14 cellular contexts compared by ENCODE assay signal in genomic region chr17:78707016-78707415, GRCh38.
DNase-seq lines count a peak whose midpoint lies in the region; ATAC-seq and TF ChIP-seq lines count a peak whose summit lies in the region.
"Had no signal": no experiment of that assay in that cellular context is flagged by ENCODE, and none has a peak within 500 bp of the region (broad histone marks: within the 10 kb centered on the region; RNA-seq: fewer than 3 reads in every experiment).

No MANE protein-coding gene starts in this region.

- H3K27me3 ChIP-seq in mesendoderm (ENCODE audit: insufficient read depth, low read length, poor library complexity) (no peaks in the 10 kb centered on the region), body of pancreas (no peaks in the 10 kb centered on the region)
- H3K27me3 ChIP-seq: vagina had no signal

- H3K18ac ChIP-seq in mesendoderm (ENCODE audit: low read length): no peak overlapping the region

- intact Hi-C loops in body of pancreas (cut with DNase I): no loop called here

- no peak overlapping the region for H3K23ac ChIP-seq in mesendoderm (ENCODE audit: low read length)

- no CpG with 5 or more reads among the region's 7 CpGs for WGBS in mesendoderm (ENCODE audit: extremely low coverage, insufficient coverage, low lambda C conversion rate)
- 91 to 94% methylated on average over 7 of the region's 7 CpGs for WGBS in body of pancreas, 2 donors

- H2BK5ac ChIP-seq in mesendoderm (ENCODE audit: low read length): no peak overlapping the region

- H3K36me3 ChIP-seq in HEK293 (ENCODE audit: control insufficient read depth in 2 of 2, insufficient read depth in 1 of 2, low read length in 2 of 2) (peaks cover 0 to 35% of the 10 kb centered on the region in 2 experiments; a peak in 2 of 3 replicates), mesendoderm (ENCODE audit: control insufficient read depth, insufficient read depth, low read length) (no peaks in the 10 kb centered on the region), body of pancreas (replicated peaks in 1 of 2; ENCODE audit: insufficient read depth in 1 of 2, low read depth in 2 of 2) (peaks cover 0 to 4% of the 10 kb centered on the region in 2 donors)

- no peak overlapping the region for H3K4me2 ChIP-seq in mesendoderm (ENCODE audit: low read length)

- H3K79me1 ChIP-seq in mesendoderm (ENCODE audit: low read length): no peaks in the 10 kb centered on the region

- no peak overlapping the region for H2BK15ac ChIP-seq in mesendoderm (replicated peaks; ENCODE audit: low read depth)

- no peak for TF ChIP-seq POLR2A in body of pancreas (IDR thresholded peaks at IDR 0.05)

- peaks cover 52% of the 10 kb centered on the region for H3K4me1 Mint-ChIP-seq in activated naive CD8-positive, alpha-beta T cell treated with anti-CD3 and anti-CD28 coated beads, Interleukin-2, amount 50 U/mL, for 24 hours

- no peak for ATAC-seq in activated naive CD8-positive, alpha-beta T cell treated with anti-CD3 and anti-CD28 coated beads, Interleukin-2, amount 50 U/mL, for 24 hours
- ATAC-seq in HG02970 (IDR thresholded peaks at IDR 0.05; ENCODE audit: low FRiP score, unreplicated experiment): no peak
- ATAC-seq in body of pancreas: no peak

- no peak overlapping the region for H4K5ac ChIP-seq in mesendoderm (ENCODE audit: low read length)

- H3K4ac ChIP-seq in mesendoderm (ENCODE audit: low read depth, low read length): no peak overlapping the region

- H3K4me3 Mint-ChIP-seq in activated naive CD8-positive, alpha-beta T cell treated with anti-CD3 and anti-CD28 coated beads, Interleukin-2, amount 50 U/mL, for 24 hours: no peak overlapping the region
- H3K4me3 Mint-ChIP-seq: T-helper 1 cell treated with Interleukin-12 subunit alpha and Interleukin-12 subunit beta and Interleukin-4 antibody, amounts not matched to agents 30 μg/mL and 1 μg/mL, for 36 hours had no signal

- POLR2A ChIA-PET in HEK293 (lab: Yijun Ruan, JAX): interaction anchor here (0.7 to 1.3 kb wide), 5 partner anchors 17 to 210 kb away, joined by 3 to 4 read pairs (median 4); no protein-coding TSS in a partner anchor

- in situ Hi-C loops in ACHN (cut with HindIII; ENCODE audit: low pct_ligation_motif_present, low pct_unique_long_range_greater_than_20kb, low sequenced_read_pairs): loop anchor here (25.0 kb wide), 1 partner anchor 220 kb away; no protein-coding TSS in a partner anchor

- H3K4me3 ChIP-seq in HEK293 (ENCODE audit: low read depth, low read length) (no peak overlapping the region), mesendoderm (ENCODE audit: low read length) (no peak overlapping the region), body of pancreas (no peak overlapping the region)
- H3K4me3 ChIP-seq: vagina had no signal

- CTCF ChIA-PET in HEK293 (lab: Yijun Ruan, JAX): interaction anchor here (0.6 to 8.2 kb wide), 29 partner anchors 9 to 1971 kb away, joined by 3 to 157 read pairs (median 9); partner anchors contain the start of gene SOCS3

- H3K9ac ChIP-seq in mesendoderm (ENCODE audit: low read length): no peak overlapping the region

- H4K8ac ChIP-seq in mesendoderm (ENCODE audit: low read depth, low read length): no peak overlapping the region

- H3K9me3 ChIP-seq in HEK293 (ENCODE audit: control insufficient read depth, insufficient read depth, low read depth, low read length) (no peaks in the 10 kb centered on the region), body of pancreas (no peaks in the 10 kb centered on the region)
- H3K9me3 ChIP-seq: vagina had no signal

- H3K9me3 Mint-ChIP-seq in activated naive CD8-positive, alpha-beta T cell treated with anti-CD3 and anti-CD28 coated beads, Interleukin-2, amount 50 U/mL, for 24 hours: no peaks in the 10 kb centered on the region
- H3K9me3 Mint-ChIP-seq: T-helper 1 cell treated with Interleukin-12 subunit alpha and Interleukin-12 subunit beta and Interleukin-4 antibody, amounts not matched to agents 30 μg/mL and 1 μg/mL, for 36 hours had no signal

- TF ChIP-seq CTCF in HEK293 (tag by site-specific recombination; IDR thresholded peaks at IDR 0.05): no peak
- TF ChIP-seq CTCF in body of pancreas (IDR thresholded peaks at IDR 0.05): no peak

- H3K27ac ChIP-seq in HEK293 (ENCODE audit: extremely low read depth, low read depth, low read length) (no peak overlapping the region), mesendoderm (ENCODE audit: low read depth, low read length) (no peak overlapping the region), body of pancreas (no peak overlapping the region)
- H3K27ac ChIP-seq: vagina had no signal

- peak overlapping the region; percentile 28 for H3K27ac Mint-ChIP-seq in activated naive CD8-positive, alpha-beta T cell treated with anti-CD3 and anti-CD28 coated beads, Interleukin-2, amount 50 U/mL, for 24 hours
- H3K27ac Mint-ChIP-seq: T-helper 1 cell treated with Interleukin-12 subunit alpha and Interleukin-12 subunit beta and Interleukin-4 antibody, amounts not matched to agents 30 μg/mL and 1 μg/mL, for 36 hours had no signal

- DNase-seq in ACHN (peak; percentile 14), iris pigment epithelial cell (ENCODE audit: low read depth) (peak; percentile 64), cerebellar cortex (ENCODE audit: low spot score) (no peak), mesendoderm (no peak), body of pancreas (no peak)
- no peak for DNase-seq in activated naive CD8-positive, alpha-beta T cell treated with anti-CD3 and anti-CD28 coated beads, Interleukin-2, amount 50 U/mL, for 24 hours
- DNase-seq: activated CD4-positive, alpha-beta T cell treated with anti-CD3 and anti-CD28 coated beads for 48 hours; activated effector memory CD4-positive, alpha-beta T cell treated with Interleukin-2 at 50 U/mL for 16 hours; NCI-H2171; stimulated activated CD4-positive, alpha-beta T cell treated with anti-CD3 and anti-CD28 coated beads, Interleukin-2, amount 100 ng/mL, for 48 hours had no signal

- H3K27me3 Mint-ChIP-seq in activated naive CD8-positive, alpha-beta T cell treated with anti-CD3 and anti-CD28 coated beads, Interleukin-2, amount 50 U/mL, for 24 hours: no peaks in the 10 kb centered on the region

- no peak overlapping the region for H2AK5ac ChIP-seq in mesendoderm (ENCODE audit: low read length)

- no peaks in the 10 kb centered on the region for H3K79me2 ChIP-seq in mesendoderm (ENCODE audit: control insufficient read depth, insufficient read depth, low read length)

- no peak overlapping the region for H2BK120ac ChIP-seq in mesendoderm (ENCODE audit: low read depth, low read length)

- H3K56ac ChIP-seq in mesendoderm (ENCODE audit: low read length): no peak overlapping the region

- peaks cover 29% of the 10 kb centered on the region for H3K36me3 Mint-ChIP-seq in activated naive CD8-positive, alpha-beta T cell treated with anti-CD3 and anti-CD28 coated beads, Interleukin-2, amount 50 U/mL, for 24 hours (ENCODE audit: low read depth)

- H3K4me1 ChIP-seq in HEK293 (ENCODE audit: control insufficient read depth, insufficient read depth, low read length) (peaks cover 16% of the 10 kb centered on the region), mesendoderm (ENCODE audit: control insufficient read depth, low read depth, low read length) (no peaks in the 10 kb centered on the region), body of pancreas (peaks cover 8% of the 10 kb centered on the region)

TF ChIP-seq in HEK293, 187 proteins besides CTCF, POLR2A, EP300 and RAD21:
- TF ChIP-seq ZNF830 (tag by site-specific recombination; IDR thresholded peaks at IDR 0.05; ENCODE audit: low read depth) (no peak), ZNF785 (tag by site-specific recombination; IDR thresholded peaks at IDR 0.05) (no peak), PRDM6 (tag by site-specific recombination; IDR thresholded peaks at IDR 0.05) (no peak), KLF10 (tag by site-specific recombination; IDR thresholded peaks at IDR 0.05) (no peak), ZNF223 (tag by site-specific recombination; IDR thresholded peaks at IDR 0.05) (no peak), GLIS1 (tag by site-specific recombination; IDR thresholded peaks at IDR 0.05) (peak; percentile 65), SP7 (tag by site-specific recombination; IDR thresholded peaks at IDR 0.05) (no peak), ZNF610 (tag by site-specific recombination; IDR thresholded peaks at IDR 0.05; ENCODE audit: borderline replicate concordance) (no peak)

Comparison
In these comparisons a context has a peak if more than half of its experiments do, and no peak if none do; other contexts are left out.
1. DNase-seq: peak in ACHN (single experiment) and iris pigment epithelial cell (single experiment); none in activated naive CD8-positive, alpha-beta T cell treated with anti-CD3 and anti-CD28 coated beads, Interleukin-2, amount 50 U/mL, for 24 hours (single experiment), cerebellar cortex (single experiment), mesendoderm (single experiment) and body of pancreas (0 of 4).